13 cellular contexts compared by ENCODE assay signal in the genomic region with DNA sequence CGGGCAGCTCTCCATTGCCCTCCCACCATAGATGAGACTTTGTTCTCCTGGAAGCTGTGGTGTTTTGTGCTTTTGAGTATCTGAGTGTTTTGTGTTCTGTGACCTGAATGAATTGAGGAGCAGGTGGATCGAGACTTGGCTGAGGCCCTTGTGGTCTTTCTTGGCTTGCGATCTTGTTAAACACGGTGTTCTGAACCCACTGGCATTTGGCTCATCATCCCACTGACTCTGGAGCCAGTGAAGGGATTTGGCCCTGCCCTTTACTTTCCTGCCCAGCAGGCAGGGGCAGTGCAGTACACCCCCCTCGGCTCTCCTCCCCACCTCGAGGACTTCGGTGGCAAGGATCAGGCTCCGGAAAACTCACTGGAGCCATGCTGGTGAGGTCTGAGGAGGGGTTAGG. TPM values are rescaled to one million over a fixed set of nuclear protein-coding genes. Genes with fewer than 3 reads are reported as not detected.
DNase-seq lines count a peak whose midpoint lies in the region; ATAC-seq and TF ChIP-seq lines count a peak whose summit lies in the region.
"Had no signal": no experiment of that assay in that cellular context is flagged by ENCODE, and none has a peak within 500 bp of the region (broad histone marks: within the 10 kb centered on the region; RNA-seq: fewer than 3 reads in every experiment).

No MANE protein-coding gene starts in this region.

- H3K56ac ChIP-seq in H9 (ENCODE audit: insufficient read length, low read depth, low read length): no peak overlapping the region

- WGBS in H9 (ENCODE audit: extremely low coverage, insufficient read length, low lambda C conversion rate): no CpG with 5 or more reads among the region's 8 CpGs

- no peak overlapping the region for H2BK20ac ChIP-seq in H9 (ENCODE audit: low read depth, low read length, poor library complexity, severe bottlenecking)

- no peak for ATAC-seq in GM21529 (IDR thresholded peaks at IDR 0.05; ENCODE audit: unreplicated experiment)
- ATAC-seq: GM12878 had no signal

- peak overlapping the region in 2 of 3 experiments; percentile 13 to 47; a peak in 4 of 7 replicates for H3K27ac Mint-ChIP-seq in H9
- peak overlapping the region; percentile 49 for H3K27ac Mint-ChIP-seq in glutamatergic neuron (ENCODE audit: unreplicated experiment)
- H3K27ac Mint-ChIP-seq: B cell; CD4-positive, alpha-beta T cell had no signal

- H3K9ac ChIP-seq in H9 (ENCODE audit: extremely low read depth, insufficient read length, low read length): no peak overlapping the region

- no peak overlapping the region for H2AK5ac ChIP-seq in H9 (ENCODE audit: insufficient read length, low read length)

- H3K4me1 Mint-ChIP-seq in H9 (peaks cover 18% of the 10 kb centered on the region in 2 experiments), glutamatergic neuron (ENCODE audit: low read depth, unreplicated experiment) (no peaks in the 10 kb centered on the region)
- H3K4me1 Mint-ChIP-seq: B cell had no signal

- no peak overlapping the region for H2BK15ac ChIP-seq in H9 (ENCODE audit: low read depth, low read length)

- no peak overlapping the region for H3T11ph ChIP-seq in H9 (ENCODE audit: low read length)

- no peak overlapping the region for H3K27ac ChIP-seq in H9 (ENCODE audit: insufficient read length, low read depth, low read length)
- no peak overlapping the region for H3K27ac ChIP-seq in osteoblast (ENCODE audit: low read depth, low read length)

- no peak overlapping the region for H2BK5ac ChIP-seq in H9 (ENCODE audit: insufficient read length, low read length)

- H4K20me1 ChIP-seq in H9 (ENCODE audit: control insufficient read depth, insufficient read depth, insufficient read length): no peaks in the 10 kb centered on the region
- no peaks in the 10 kb centered on the region for H4K20me1 ChIP-seq in osteoblast (ENCODE audit: insufficient read depth, low read length)

- H3K27me3 ChIP-seq in H9 (ENCODE audit: insufficient read depth, low read length) (no peaks in the 10 kb centered on the region), osteoblast (ENCODE audit: insufficient read depth, low read length) (no peaks in the 10 kb centered on the region)

- no peak overlapping the region for H3K14ac ChIP-seq in H9 (ENCODE audit: insufficient read depth, low read length)

- H2AFZ ChIP-seq in H9 (ENCODE audit: low read length) (no peak overlapping the region), osteoblast (ENCODE audit: low read length) (no peak overlapping the region)

- H4K91ac ChIP-seq in H9 (ENCODE audit: insufficient read length, low read depth, low read length): no peak overlapping the region

- H3K79me1 ChIP-seq in H9 (ENCODE audit: insufficient read depth, low read depth, low read length, poor library complexity, severe bottlenecking): no peaks in the 10 kb centered on the region

- H3K9me3 ChIP-seq in H9 (ENCODE audit: control insufficient read depth, low read depth, low read length) (no peaks in the 10 kb centered on the region), osteoblast (ENCODE audit: low read depth, low read length) (no peaks in the 10 kb centered on the region)

- no peak overlapping the region for H3K4me2 ChIP-seq in H9 (ENCODE audit: insufficient read depth, insufficient read length, low read length)
- no peak overlapping the region for H3K4me2 ChIP-seq in osteoblast (ENCODE audit: insufficient read depth, low read length)

- no peak overlapping the region for H4K5ac ChIP-seq in H9 (ENCODE audit: insufficient read length, low read depth, low read length)

- DNase-seq in H9: no peak
- DNase-seq in astrocyte of the cerebellum (ENCODE audit: low read depth): peak; percentile 33
- no peak for DNase-seq in glutamatergic neuron
- peak; percentile 62 for DNase-seq in osteoblast (ENCODE audit: insufficient read length, low spot score, missing footprints)
- DNase-seq in glomerular visceral epithelial cell (ENCODE audit: extremely low spot score): no peak
- DNase-seq in T-helper 2 cell: no peak
- DNase-seq: Calu3; CD4-positive, alpha-beta T cell; DMS 273 treated with DMSO at 0.1 percent for 48 hours; DMS79 had no signal

- no peak overlapping the region for H3K4ac ChIP-seq in H9 (ENCODE audit: low read depth, low read length)

- in situ Hi-C loops in astrocyte of the cerebellum (cut with HindIII; ENCODE audit: low sequenced_read_pairs): no loop called here

- H3K18ac ChIP-seq in H9 (ENCODE audit: insufficient read length, low read depth, low read length): no peak overlapping the region

- H3K4me3 Mint-ChIP-seq in H9 (no peak overlapping the region), glutamatergic neuron (ENCODE audit: unreplicated experiment) (no peak overlapping the region)
- H3K4me3 Mint-ChIP-seq: B cell; CD4-positive, alpha-beta T cell had no signal

- no peak overlapping the region for H4K8ac ChIP-seq in H9 (replicated peaks; ENCODE audit: insufficient read length, low read depth, low read length)

- no peak overlapping the region for H2BK12ac ChIP-seq in H9 (ENCODE audit: insufficient read length, low read depth, low read length)

- H3K23me2 ChIP-seq in H9 (ENCODE audit: insufficient read length, low read depth, low read length, poor library complexity, severe bottlenecking): no peaks in the 10 kb centered on the region

- H3K4me3 ChIP-seq in astrocyte of the cerebellum (ENCODE audit: low read depth, low read length) (no peak overlapping the region), osteoblast (ENCODE audit: insufficient read depth, low read length) (no peak overlapping the region)
- H3K4me3 ChIP-seq: GM12878 had no signal

- H3K9me3 Mint-ChIP-seq in H9 (peaks cover 9 to 12% of the 10 kb centered on the region in 2 experiments), glutamatergic neuron (ENCODE audit: unreplicated experiment) (peaks cover 8% of the 10 kb centered on the region)

- H3K36me3 ChIP-seq in osteoblast (ENCODE audit: insufficient read depth, low read length): peaks cover 21% of the 10 kb centered on the region

- no peak overlapping the region for H2BK120ac ChIP-seq in H9 (ENCODE audit: low read depth, low read length, poor library complexity, severe bottlenecking)

- TF ChIP-seq CTCF in H9 (conservative IDR thresholded peaks at IDR 0.05): no peak
- no peak for TF ChIP-seq CTCF in astrocyte of the cerebellum (IDR thresholded peaks at IDR 0.05; ENCODE audit: low read depth, low read length, missing control alignments)
- no peak for TF ChIP-seq CTCF in glutamatergic neuron (IDR thresholded peaks at IDR 0.05; ENCODE audit: partially characterized antibody, unreplicated experiment)
- TF ChIP-seq CTCF in osteoblast (IDR thresholded peaks at IDR 0.05; ENCODE audit: extremely low read depth, low read depth, low read length): no peak

- H3K4me1 ChIP-seq in H9 (ENCODE audit: insufficient read depth, low read length) (no peaks in the 10 kb centered on the region), osteoblast (ENCODE audit: insufficient read depth, low read length) (no peaks in the 10 kb centered on the region)

- peaks cover 29 to 61% (median 56%) of the 10 kb centered on the region in 3 experiments for H3K36me3 Mint-ChIP-seq in H9 (ENCODE audit: insufficient read depth in 1 of 3, low read depth in 3 of 3)
- H3K36me3 Mint-ChIP-seq in glutamatergic neuron (ENCODE audit: unreplicated experiment): peaks cover 8% of the 10 kb centered on the region

- H3K79me2 ChIP-seq in H9 (ENCODE audit: insufficient read depth, low read length) (no peaks in the 10 kb centered on the region), osteoblast (ENCODE audit: insufficient read depth, low read length) (peaks cover 8% of the 10 kb centered on the region)

- no peak overlapping the region for H3K23ac ChIP-seq in H9 (ENCODE audit: insufficient read length, low read depth, low read length)

- H3K27me3 Mint-ChIP-seq in H9 (ENCODE audit: low read depth) (no peaks in the 10 kb centered on the region; the same call in 1 of the 2 replicates), glutamatergic neuron (ENCODE audit: unreplicated experiment) (peaks cover 6% of the 10 kb centered on the region)
- H3K27me3 Mint-ChIP-seq: B cell; CD4-positive, alpha-beta T cell had no signal

RNA-seq across cellular contexts. Expression of a gene that starts 30.6 kb away (rescaled TPM):
- 38.1 and 43.4 TPM in 2 replicates for total RNA-seq in H9 (2021)
- total RNA-seq in glutamatergic neuron (ENCODE audit: unreplicated experiment): 28.7 TPM
- 11.9 and 15.9 TPM in 2 replicates for total RNA-seq in osteoblast

Comparison
In these comparisons a context has a peak if more than half of its experiments do, and no peak if none do; other contexts are left out.
1. DNase-seq: peak in astrocyte of the cerebellum (single experiment) and osteoblast (single experiment); none in H9 (single experiment), glutamatergic neuron (single experiment), glomerular visceral epithelial cell (single experiment) and T-helper 2 cell (0 of 5).